In the genomic region with DNA sequence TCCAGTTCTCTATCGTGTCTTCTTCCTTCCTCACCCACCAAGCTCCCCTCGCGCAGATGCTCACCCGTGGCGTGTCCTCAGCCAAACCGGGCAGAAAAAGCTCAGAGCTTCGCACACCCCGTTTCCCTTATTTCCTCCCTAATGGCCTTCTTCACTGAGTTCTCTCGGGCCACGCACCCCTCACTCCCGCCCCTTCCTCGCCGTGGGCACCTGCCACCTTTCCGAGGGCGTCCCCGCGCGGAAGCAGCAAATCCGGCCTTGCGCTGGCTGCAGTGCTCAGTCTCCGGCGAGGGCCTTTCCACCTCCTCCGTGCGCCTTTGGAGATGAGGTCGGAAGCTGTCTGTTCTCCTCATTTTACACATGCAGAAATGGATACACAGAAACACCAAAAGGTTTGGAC, we compare ENCODE assay signal across 24 cellular contexts. TPM values are rescaled to one million over a fixed set of nuclear protein-coding genes. Genes with fewer than 3 reads are reported as not detected.
DNase-seq lines count a peak whose midpoint lies in the region; TF ChIP-seq lines count a peak whose summit lies in the region.
"Had no signal": no experiment of that assay in that cellular context is flagged by ENCODE, and none has a peak within 500 bp of the region (broad histone marks: within the 10 kb centered on the region; RNA-seq: fewer than 3 reads in every experiment).

No MANE protein-coding gene starts in this region.

- H3K9ac ChIP-seq in mammary epithelial cell (ENCODE audit: insufficient read depth, low read length), result no peak overlapping the region

- no peaks in the 10 kb centered on the region for H3K79me2 ChIP-seq in mammary epithelial cell (ENCODE audit: insufficient read depth, low read length)

- no peak overlapping the region for H2AFZ ChIP-seq in mammary epithelial cell (ENCODE audit: low read depth, low read length)

- in situ Hi-C loops in mammary epithelial cell (cut with MboI; ENCODE audit: low sequenced_read_pairs in 2 of 2), result no loop called here

- DNase-seq in MCF 10A (ENCODE audit: unreplicated experiment) (no peak), mammary epithelial cell (no peak), chondrocyte (ENCODE audit: low spot score) (peak; percentile 59), sigmoid colon (peak; percentile 29), esophagus muscularis mucosa (ENCODE audit: extremely low spot score) (no peak), epidermal melanocyte (ENCODE audit: insufficient read length, low spot score) (no peak), glomerular visceral epithelial cell (ENCODE audit: extremely low spot score) (no peak)
- DNase-seq: 8988T; ACHN; BE2C; DMS153; H9; KBM-7; MG63; NCI-H1048; NCI-H1417 treated with DMSO at 0.1 percent for 48 hours; NCI-H1694 treated with DMSO at 0.1 percent for 48 hours; NCI-H524; NCI-H82; NK-92 treated with Interleukin-12 subunit alpha and Interleukin-12 subunit beta, amount 100 ng/mL, for 24 hours; PC-3; SJCRH30 had no signal

- H3K4me2 ChIP-seq in mammary epithelial cell (ENCODE audit: insufficient read depth, low read depth, low read length), result no peak overlapping the region

- H4K20me1 ChIP-seq in mammary epithelial cell (ENCODE audit: insufficient read depth, low read length), result no peaks in the 10 kb centered on the region

- peaks cover 14% of the 10 kb centered on the region for H3K4me1 ChIP-seq in mammary epithelial cell (ENCODE audit: insufficient read depth, low read length)
- no peaks in the 10 kb centered on the region for H3K4me1 ChIP-seq in sigmoid colon
- peaks cover 0 to 28% (median 27%) of the 10 kb centered on the region in 4 donors for H3K4me1 ChIP-seq in esophagus muscularis mucosa
- H3K4me1 ChIP-seq: BE2C, SJCRH30 had no signal

- no peak for TF ChIP-seq EP300 in sigmoid colon (IDR thresholded peaks at IDR 0.05)
- TF ChIP-seq EP300 in esophagus muscularis mucosa (IDR thresholded peaks at IDR 0.05), result no peak

- H3K36me3 ChIP-seq in mammary epithelial cell (ENCODE audit: insufficient read depth, low read length) (no peaks in the 10 kb centered on the region), sigmoid colon (no peaks in the 10 kb centered on the region), esophagus muscularis mucosa (no peaks in the 10 kb centered on the region)
- H3K36me3 ChIP-seq: BE2C, MG63, SJCRH30 had no signal

- no peak overlapping the region for H3K4me3 ChIP-seq in mammary epithelial cell (replicated peaks in 1 of 3; ENCODE audit: insufficient read depth in 1 of 3, low read depth in 2 of 3, low read length in 3 of 3)
- H3K4me3 ChIP-seq in sigmoid colon, result no peak overlapping the region
- no peak overlapping the region for H3K4me3 ChIP-seq in esophagus muscularis mucosa
- H3K4me3 ChIP-seq: MG63, SJCRH30 had no signal

- H3K27ac Mint-ChIP-seq in MCF 10A (ENCODE audit: low read depth, unreplicated experiment), result peak overlapping the region; percentile 44
- no peak overlapping the region for H3K27ac Mint-ChIP-seq in chondrocyte (ENCODE audit: unreplicated experiment)
- peak overlapping the region in 2 of 3 experiments; percentile 14 to 21 for H3K27ac Mint-ChIP-seq in nephron

- POLR2A ChIA-PET in MCF 10A (lab: Yijun Ruan, JAX), result no interaction called here

- no peaks in the 10 kb centered on the region for H3K36me3 Mint-ChIP-seq in MCF 10A (ENCODE audit: insufficient read depth, unreplicated experiment)
- H3K36me3 Mint-ChIP-seq in chondrocyte (ENCODE audit: low read depth), result peaks cover 3% of the 10 kb centered on the region
- H3K36me3 Mint-ChIP-seq in nephron (ENCODE audit: low read depth), result no peaks in the 10 kb centered on the region

- WGBS in mammary epithelial cell (ENCODE audit: low coverage, missing lambda C conversion rate), result 87% methylated on average over 3 of the region's 25 CpGs
- WGBS in sigmoid colon, 2 donors, result 95 to 96% methylated on average over 25 of the region's 25 CpGs
- WGBS in esophagus muscularis mucosa, result 96% methylated on average over 19 of the region's 25 CpGs

- H3K27me3 Mint-ChIP-seq in MCF 10A (ENCODE audit: insufficient read depth, unreplicated experiment) (no peaks in the 10 kb centered on the region), chondrocyte (ENCODE audit: low read depth) (peaks cover 7% of the 10 kb centered on the region), nephron (ENCODE audit: low read depth) (peaks cover 9% of the 10 kb centered on the region)

- dilution Hi-C loops in mammary epithelial cell (cut with HindIII; ENCODE audit: low sequenced_read_pairs), result no loop called here

- H3K9me3 ChIP-seq in mammary epithelial cell (replicated peaks; ENCODE audit: insufficient read depth, low read length) (no peaks in the 10 kb centered on the region), sigmoid colon (no peaks in the 10 kb centered on the region), esophagus muscularis mucosa (no peaks in the 10 kb centered on the region)
- H3K9me3 ChIP-seq: BE2C, MG63, SJCRH30 had no signal

- H3K4me1 Mint-ChIP-seq in MCF 10A (ENCODE audit: insufficient read depth, unreplicated experiment), result peaks cover 3% of the 10 kb centered on the region
- H3K4me1 Mint-ChIP-seq in chondrocyte (ENCODE audit: low read depth), result no peaks in the 10 kb centered on the region
- peaks cover 43% of the 10 kb centered on the region for H3K4me1 Mint-ChIP-seq in nephron

- H3K27ac ChIP-seq in mammary epithelial cell (ENCODE audit: insufficient read depth, low read depth, low read length), result no peak overlapping the region
- no peak overlapping the region for H3K27ac ChIP-seq in sigmoid colon
- H3K27ac ChIP-seq in esophagus muscularis mucosa (replicated peaks in 1 of 4), result no peak overlapping the region
- H3K27ac ChIP-seq: SJCRH30 had no signal

- BruUV-seq in MCF 10A (replicated peaks; lab: Mats Ljungman, UMichigan) (no TSS peak), mammary epithelial cell (replicated peaks; lab: Mats Ljungman, UMichigan) (no TSS peak)

- H3K27me3 ChIP-seq in mammary epithelial cell (ENCODE audit: insufficient read depth, low read length) (no peaks in the 10 kb centered on the region), sigmoid colon (no peaks in the 10 kb centered on the region), esophagus muscularis mucosa (no peaks in the 10 kb centered on the region)
- H3K27me3 ChIP-seq: BE2C, MG63, SJCRH30 had no signal

- CTCF ChIA-PET in MCF 10A (lab: Yijun Ruan, JAX), result interaction anchor here (2.1 kb wide), 1 partner anchor 111 kb away, joined by 8 read pairs; no protein-coding TSS in a partner anchor
- CTCF ChIA-PET in mammary epithelial cell (lab: Charles Lee; ENCODE audit: low non-redundant PET), result no interaction called here

- no peaks in the 10 kb centered on the region for H3K9me3 Mint-ChIP-seq in MCF 10A (ENCODE audit: unreplicated experiment)
- H3K9me3 Mint-ChIP-seq in chondrocyte (ENCODE audit: low read depth), result no peaks in the 10 kb centered on the region
- no peaks in the 10 kb centered on the region for H3K9me3 Mint-ChIP-seq in nephron
- H3K9me3 Mint-ChIP-seq: H9 had no signal

- intact Hi-C loops in MCF 10A (cut with micrococcal nuclease), result no loop called here
- intact Hi-C loops in mammary epithelial cell (cut with micrococcal nuclease), result no loop called here
- intact Hi-C loops in sigmoid colon (cut with DNase I), result no loop called here
- intact Hi-C loops in esophagus muscularis mucosa (cut with DNase I), result no loop called here

- H3K4me3 Mint-ChIP-seq in MCF 10A (ENCODE audit: unreplicated experiment) (no peak overlapping the region), chondrocyte (ENCODE audit: unreplicated experiment) (no peak overlapping the region), nephron (no peak overlapping the region)
- H3K4me3 Mint-ChIP-seq: H9 had no signal

- TF ChIP-seq POLR2A in sigmoid colon (IDR thresholded peaks at IDR 0.05), result no peak
- no peak for TF ChIP-seq POLR2A in esophagus muscularis mucosa (IDR thresholded peaks at IDR 0.05; ENCODE audit: low read depth)

- TF ChIP-seq CTCF in MCF 10A (IDR thresholded peaks at IDR 0.05; ENCODE audit: unreplicated experiment), result no peak
- no peak for TF ChIP-seq CTCF in mammary epithelial cell (conservative IDR thresholded peaks at IDR 0.05 in 1 of 2, IDR thresholded peaks at IDR 0.05 in 1 of 2; ENCODE audit: extremely low read depth in 1 of 2, insufficient read depth in 1 of 2, low read depth in 1 of 2, low read length in 2 of 2)
- TF ChIP-seq CTCF in chondrocyte (IDR thresholded peaks at IDR 0.05), result no peak
- TF ChIP-seq CTCF in nephron (IDR thresholded peaks at IDR 0.05; ENCODE audit: unreplicated experiment in 3 of 3), result no peak
- TF ChIP-seq CTCF in sigmoid colon (IDR thresholded peaks at IDR 0.05), result no peak
- no peak for TF ChIP-seq CTCF in esophagus muscularis mucosa (IDR thresholded peaks at IDR 0.05)

RNA-seq across cellular contexts. Expression of a gene that starts 12.4 kb away (rescaled TPM):
- total RNA-seq in MCF 10A (2022) (0.25 and 0.75 TPM in 2 replicates), mammary epithelial cell (100 to 1,000 TPM; 173 to 704 TPM), chondrocyte (not detected in 3 replicates), sigmoid colon (not detected), esophagus muscularis mucosa (not detected)
- polyA plus RNA-seq in mammary epithelial cell (42.3 TPM), sigmoid colon (under 1 TPM in 1 of 3 donors, not detected in 2; 0.15 TPM)
- 6.0 TPM for polyA minus RNA-seq in mammary epithelial cell
- total RNA-seq: H9, LHCN-M2, PC-3, SJCRH30 had no signal

RNA-seq across cellular contexts. Expression of a gene that starts 13.0 kb away (rescaled TPM):
- total RNA-seq in MCF 10A (2022) (not detected in 2 replicates), mammary epithelial cell (not detected), chondrocyte (not detected in 3 replicates), sigmoid colon (not detected), esophagus muscularis mucosa (not detected)
- polyA plus RNA-seq in mammary epithelial cell (0.32 TPM), sigmoid colon (not detected)
- not detected for polyA minus RNA-seq in mammary epithelial cell
- total RNA-seq: H9, LHCN-M2, PC-3, SJCRH30 had no signal

Comparison
In these comparisons a context has a peak if more than half of its experiments do, and no peak if none do; other contexts are left out.
1. RNA of a gene that starts 12.4 kb away (total RNA-seq): 173 to 704 TPM in mammary epithelial cell; 0.25 to 0.75 TPM in MCF 10A, not detected in chondrocyte, not detected in sigmoid colon and not detected in esophagus muscularis mucosa; every median in the first group is over 10 times any median in the second.
2. DNase-seq: peak in chondrocyte (single experiment) and sigmoid colon (single experiment); none in MCF 10A (single experiment), mammary epithelial cell (single experiment), esophagus muscularis mucosa (single experiment), epidermal melanocyte (single experiment) and glomerular visceral epithelial cell (single experiment).